11 cellular contexts compared by ENCODE assay signal in the genomic region with DNA sequence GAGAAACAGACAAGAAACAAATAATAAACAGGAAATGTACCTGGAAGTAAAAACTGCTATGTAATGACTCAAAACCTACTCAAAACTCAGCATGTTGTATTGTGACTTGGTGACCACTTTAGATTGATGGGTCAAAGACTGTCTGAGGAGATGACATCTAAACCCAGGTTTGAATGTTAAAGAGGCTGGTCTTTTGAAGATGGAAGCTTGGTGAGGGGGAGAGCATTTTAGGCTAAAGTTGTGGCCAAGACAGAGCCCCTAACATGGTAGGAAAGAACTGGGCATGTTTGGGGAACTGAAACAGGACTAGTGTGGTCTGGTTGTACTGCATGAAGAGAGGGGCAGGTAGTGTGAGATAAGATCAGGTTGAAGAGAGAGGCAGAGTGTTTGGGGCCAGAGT.
DNase-seq lines count a peak whose midpoint lies in the region; ATAC-seq lines count a peak whose summit lies in the region.
"Had no signal": no experiment of that assay in that cellular context is flagged by ENCODE, and none has a peak within 500 bp of the region (broad histone marks: within the 10 kb centered on the region; RNA-seq: fewer than 3 reads in every experiment).

No MANE protein-coding gene starts in this region.

- DNase-seq in stimulated activated naive B cell treated with anti-CD40 and anti-IgM and Interleukin-4, amounts not matched to agents 10 μg/mL and 1 μg/mL and 100 μg/mL, for 72 hours: peak; percentile 42
- DNase-seq in epidermal melanocyte (ENCODE audit: insufficient read length, low spot score): no peak
- no peak for DNase-seq in stimulated activated naive CD4-positive, alpha-beta T cell treated with Interleukin-2 at 50 U/mL for 16 hours (lab: John Stamatoyannopoulos, UW)
- no peak for DNase-seq in HT-29 (ENCODE audit: low spot score)
- DNase-seq: activated CD4-positive, alpha-beta T cell treated with anti-CD3 and anti-CD28 coated beads for 4 hours; natural killer cell; NCI-H1417; testis had no signal

- H3K9me3 ChIP-seq in KOPT-K1 (ENCODE audit: insufficient read depth, low read length, poor library complexity, severe bottlenecking): no peaks in the 10 kb centered on the region
- H3K9me3 ChIP-seq: testis had no signal

- peak overlapping the region; percentile 0 to 3 for H3K4me3 Mint-ChIP-seq in stimulated activated naive B cell treated with anti-CD40 and anti-IgM and Interleukin-4, amounts not matched to agents 10 μg/mL and 1 μg/mL and 100 μg/mL, for 72 hours
- H3K4me3 Mint-ChIP-seq: natural killer cell had no signal

- H3K36me3 ChIP-seq in KOPT-K1 (ENCODE audit: insufficient read depth, low read length): peaks cover 76% of the 10 kb centered on the region

- H3K27ac ChIP-seq in KOPT-K1 (ENCODE audit: low read depth, low read length, poor library complexity, severe bottlenecking): peak overlapping the region; percentile 7
- H3K27ac ChIP-seq: testis had no signal

- H3K9me3 Mint-ChIP-seq in stimulated activated naive B cell treated with anti-CD40 and anti-IgM and Interleukin-4, amounts not matched to agents 10 μg/mL and 1 μg/mL and 100 μg/mL, for 72 hours: peaks cover 4% of the 10 kb centered on the region in 2 donors
- H3K9me3 Mint-ChIP-seq: natural killer cell had no signal

- peaks cover 34 to 41% of the 10 kb centered on the region in 2 donors for H3K36me3 Mint-ChIP-seq in stimulated activated naive B cell treated with anti-CD40 and anti-IgM and Interleukin-4, amounts not matched to agents 10 μg/mL and 1 μg/mL and 100 μg/mL, for 72 hours
- H3K36me3 Mint-ChIP-seq: natural killer cell had no signal

- H3K4me1 Mint-ChIP-seq in stimulated activated naive B cell treated with anti-CD40 and anti-IgM and Interleukin-4, amounts not matched to agents 10 μg/mL and 1 μg/mL and 100 μg/mL, for 72 hours: peaks cover 38 to 78% of the 10 kb centered on the region in 2 donors
- H3K4me1 Mint-ChIP-seq: natural killer cell had no signal

- ATAC-seq in GM19043 (IDR thresholded peaks at IDR 0.05; ENCODE audit: low read depth, unreplicated experiment) (peak; percentile 69), HG02763 (IDR thresholded peaks at IDR 0.05; ENCODE audit: unreplicated experiment) (peak; percentile 79)
- peak; percentile 99 to 100 for ATAC-seq in stimulated activated naive B cell treated with anti-CD40 and anti-IgM and Interleukin-4, amounts not matched to agents 10 μg/mL and 1 μg/mL and 100 μg/mL, for 72 hours (replicated peaks)
- ATAC-seq: natural killer cell had no signal

- H3K27ac Mint-ChIP-seq in stimulated activated naive B cell treated with anti-CD40 and anti-IgM and Interleukin-4, amounts not matched to agents 10 μg/mL and 1 μg/mL and 100 μg/mL, for 72 hours: peak overlapping the region; percentile 31
- H3K27ac Mint-ChIP-seq: natural killer cell had no signal

- H3K27me3 Mint-ChIP-seq in stimulated activated naive B cell treated with anti-CD40 and anti-IgM and Interleukin-4, amounts not matched to agents 10 μg/mL and 1 μg/mL and 100 μg/mL, for 72 hours: no peaks in the 10 kb centered on the region
